Comparison of ENCODE assay signal across 9 cellular contexts in genomic region chr17:37643829-37644228, GRCh38. TPM values are rescaled to one million over a fixed set of nuclear protein-coding genes. Genes with fewer than 3 reads are reported as not detected.
DNase-seq lines count a peak whose midpoint lies in the region; ATAC-seq, FAIRE-seq and TF ChIP-seq lines count a peak whose summit lies in the region.
"Had no signal": no experiment of that assay in that cellular context is flagged by ENCODE, and none has a peak within 500 bp of the region (broad histone marks: within the 10 kb centered on the region; RNA-seq: fewer than 3 reads in every experiment).

No MANE protein-coding gene starts in this region.

- peaks cover 14% of the 10 kb centered on the region for H3K27me3 Mint-ChIP-seq in activated naive CD4-positive, alpha-beta T cell treated with anti-CD3 and anti-CD28 coated beads for 36 hours (ENCODE audit: low read depth)
- H3K27me3 Mint-ChIP-seq in astrocyte (ENCODE audit: low read depth, unreplicated experiment): peaks cover 4% of the 10 kb centered on the region

- ATAC-seq in upper lobe of right lung (peak; percentile 18), GM21786 (IDR thresholded peaks at IDR 0.05; ENCODE audit: unreplicated experiment) (no peak)

- H4K20me1 ChIP-seq in astrocyte (ENCODE audit: insufficient read depth, low read length): peaks cover 12% of the 10 kb centered on the region

- H3K79me2 ChIP-seq in astrocyte (ENCODE audit: insufficient read depth, low read length): peaks cover 43% of the 10 kb centered on the region

- 12% methylated on average over 3 of the region's 3 CpGs for WGBS in liver

- no peaks in the 10 kb centered on the region for H3K9me3 Mint-ChIP-seq in activated naive CD4-positive, alpha-beta T cell treated with anti-CD3 and anti-CD28 coated beads for 36 hours
- H3K9me3 Mint-ChIP-seq in astrocyte (ENCODE audit: unreplicated experiment): no peaks in the 10 kb centered on the region

- H3K4me2 ChIP-seq in astrocyte (ENCODE audit: low read length): peak overlapping the region; percentile 86

- peak overlapping the region; percentile 76 for H2AFZ ChIP-seq in astrocyte (ENCODE audit: low read depth, low read length)

- DNase-seq in activated naive CD4-positive, alpha-beta T cell treated with anti-CD3 and anti-CD28 coated beads for 36 hours: no peak
- no peak for DNase-seq in activated naive CD4-positive, alpha-beta T cell treated with anti-CD3 and anti-CD28 coated beads, Interleukin-2, amount 50 U/mL, for 16 hours
- DNase-seq in astrocyte (ENCODE audit: low read depth): peak; percentile 25
- DNase-seq in upper lobe of right lung: no peak
- no peak for DNase-seq in GM10266 (ENCODE audit: extremely low spot score)
- no peak for DNase-seq in NCI-H446 treated with DMSO at 0.1 percent for 48 hours (lab: John Stamatoyannopoulos, UW)

- H3K36me3 ChIP-seq in astrocyte (ENCODE audit: insufficient read depth, low read length) (peaks cover 4% of the 10 kb centered on the region), liver (ENCODE audit: control insufficient read depth in 4 of 4, insufficient read depth in 3 of 4, low read depth in 1 of 4, low read length in 3 of 4) (peaks cover 0 to 10% (median 4%) of the 10 kb centered on the region in 4 donors), upper lobe of right lung (peaks cover 19% of the 10 kb centered on the region)

- H3K9ac ChIP-seq in astrocyte (ENCODE audit: low read length) (peak overlapping the region; percentile 95), liver (ENCODE audit: low read depth in 1 of 2, low read length in 2 of 2) (no peak overlapping the region)

- peak overlapping the region; percentile 94 for H3K27ac ChIP-seq in astrocyte (ENCODE audit: low read depth, low read length)
- H3K27ac ChIP-seq in liver (ENCODE audit: low read depth in 1 of 2, low read length in 2 of 2): peak overlapping the region in 1 of 2 donors; percentile 2
- peak overlapping the region; percentile 89 for H3K27ac ChIP-seq in upper lobe of right lung

- CTCF ChIA-PET in activated naive CD4-positive, alpha-beta T cell treated with anti-CD3 and anti-CD28 coated beads for 36 hours (lab: Charles Lee): interaction anchor here (1.0 to 1.2 kb wide), 2 partner anchors 9 to 14 kb away, joined by 4 to 5 read pairs; no protein-coding TSS in a partner anchor

- peaks cover 22% of the 10 kb centered on the region for H3K4me1 Mint-ChIP-seq in activated naive CD4-positive, alpha-beta T cell treated with anti-CD3 and anti-CD28 coated beads for 36 hours (ENCODE audit: low read depth)
- H3K4me1 Mint-ChIP-seq in astrocyte (ENCODE audit: low read depth, unreplicated experiment): peaks cover 25% of the 10 kb centered on the region

- TF ChIP-seq CTCF in astrocyte (IDR thresholded peaks at IDR 0.05; ENCODE audit: insufficient read depth, low read depth, low read length) (no peak), liver (IDR thresholded peaks at IDR 0.05; ENCODE audit: low read depth, low read length, missing input control) (no peak), upper lobe of right lung (IDR thresholded peaks at IDR 0.05) (no peak), GM10266 (IDR thresholded peaks at IDR 0.05; ENCODE audit: control insufficient read depth, insufficient read depth, low read depth, missing control alignments) (no peak)

- H3K4me3 Mint-ChIP-seq in activated naive CD4-positive, alpha-beta T cell treated with anti-CD3 and anti-CD28 coated beads for 36 hours: peak overlapping the region; percentile 87
- peak overlapping the region; percentile 95 for H3K4me3 Mint-ChIP-seq in astrocyte (ENCODE audit: unreplicated experiment)

- peak overlapping the region; percentile 94 for H3K4me3 ChIP-seq in astrocyte (ENCODE audit: insufficient read depth, low read depth, low read length)
- peak overlapping the region in 2 of 3 donors; percentile 33 to 90 for H3K4me3 ChIP-seq in liver (ENCODE audit: low read depth in 1 of 3, low read length in 3 of 3)
- H3K4me3 ChIP-seq in upper lobe of right lung: peak overlapping the region; percentile 93

- no peak for TF ChIP-seq RAD21 in liver (IDR thresholded peaks at IDR 0.05)

- intact Hi-C loops in activated naive CD4-positive, alpha-beta T cell treated with anti-CD3 and anti-CD28 coated beads for 36 hours (cut with micrococcal nuclease): loop anchor here (1.0 to 5.0 kb wide), 3 partner anchors 35 to 147 kb away; partner anchors contain the start of gene SYNRG
- intact Hi-C loops in upper lobe of right lung (cut with DNase I): loop anchor here (5.0 kb wide), 1 partner anchor 103 kb away; the partner anchor contains the start of gene HNF1B

- H3K4me1 ChIP-seq in astrocyte (ENCODE audit: insufficient read depth, low read length) (peaks cover 20% of the 10 kb centered on the region), liver (ENCODE audit: control insufficient read depth in 4 of 4, insufficient read depth in 4 of 4, low read length in 3 of 4) (peaks cover 3 to 15% (median 11%) of the 10 kb centered on the region in 4 donors), upper lobe of right lung (peaks cover 22% of the 10 kb centered on the region)

- no peaks in the 10 kb centered on the region for H3K27me3 ChIP-seq in astrocyte (ENCODE audit: insufficient read depth, low read length)
- H3K27me3 ChIP-seq in liver (ENCODE audit: control insufficient read depth in 4 of 4, insufficient read depth in 4 of 4, low read length in 3 of 4): no peaks in the 10 kb centered on the region
- no peaks in the 10 kb centered on the region for H3K27me3 ChIP-seq in upper lobe of right lung

- FAIRE-seq in astrocyte (lab: Jason Lieb, UNC): no peak
- FAIRE-seq: endometrium had no signal

- H3K36me3 Mint-ChIP-seq in activated naive CD4-positive, alpha-beta T cell treated with anti-CD3 and anti-CD28 coated beads for 36 hours (ENCODE audit: low read depth): peaks cover 19% of the 10 kb centered on the region
- H3K36me3 Mint-ChIP-seq in astrocyte (ENCODE audit: low read depth, unreplicated experiment): peaks cover 2% of the 10 kb centered on the region

- H3K27ac Mint-ChIP-seq in activated naive CD4-positive, alpha-beta T cell treated with anti-CD3 and anti-CD28 coated beads for 36 hours: no peak overlapping the region
- H3K27ac Mint-ChIP-seq in astrocyte (ENCODE audit: unreplicated experiment): peak overlapping the region; percentile 95

- H3K9me3 ChIP-seq in astrocyte (ENCODE audit: insufficient read depth, low read depth, low read length) (no peaks in the 10 kb centered on the region), liver (ENCODE audit: control insufficient read depth in 4 of 4, low read length in 3 of 4) (no peaks in the 10 kb centered on the region), upper lobe of right lung (no peaks in the 10 kb centered on the region)

TF ChIP-seq in liver, 16 proteins besides CTCF, POLR2A, EP300 and RAD21 (continues in another document):
- no peak for TF ChIP-seq TAF1 (conservative IDR thresholded peaks at IDR 0.05)
- no peak for TF ChIP-seq NR2F2 (IDR thresholded peaks at IDR 0.05)
- TF ChIP-seq FOXA1 (IDR thresholded peaks at IDR 0.05): no peak
- no peak for TF ChIP-seq EGR1 (IDR thresholded peaks at IDR 0.05; ENCODE audit: low read depth in 2 of 2)
- TF ChIP-seq HNF4A (conservative IDR thresholded peaks at IDR 0.05): no peak
- TF ChIP-seq JUND (IDR thresholded peaks at IDR 0.05): no peak
- TF ChIP-seq ATF3 (IDR thresholded peaks at IDR 0.05): no peak
- no peak for TF ChIP-seq HNF4G (IDR thresholded peaks at IDR 0.05)
- TF ChIP-seq MAX (IDR thresholded peaks at IDR 0.05): no peak
- no peak for TF ChIP-seq YY1 (IDR thresholded peaks at IDR 0.05)
- TF ChIP-seq GABPA (IDR thresholded peaks at IDR 0.05 in 1 of 2, conservative IDR thresholded peaks at IDR 0.05 in 1 of 2): no peak
- no peak for TF ChIP-seq SP1 (IDR thresholded peaks at IDR 0.05)
- no peak for TF ChIP-seq ZBTB33 (IDR thresholded peaks at IDR 0.05)
- TF ChIP-seq RXRA (IDR thresholded peaks at IDR 0.05): no peak
- no peak for TF ChIP-seq FOXA2 (IDR thresholded peaks at IDR 0.05)

RNA-seq across cellular contexts. Expression of gene DDX52, which starts 0.6 kb away (rescaled TPM):
- 10 to 100 TPM; 18.5 to 20.2 TPM for total RNA-seq in activated naive CD4-positive, alpha-beta T cell treated with anti-CD3 and anti-CD28 coated beads for 36 hours
- total RNA-seq in astrocyte (52.2 and 55.1 TPM in 2 replicates), liver (10 to 100 TPM; 13.9 to 14.1 TPM), upper lobe of right lung (20.9 TPM)
- polyA plus RNA-seq in liver: 1 to 10 TPM; 4.6 to 9.4 TPM

RNA-seq across cellular contexts. Expression of gene SYNRG, which starts 34.6 kb away (rescaled TPM):
- total RNA-seq in activated naive CD4-positive, alpha-beta T cell treated with anti-CD3 and anti-CD28 coated beads for 36 hours: 10 to 100 TPM; 39.1 to 40.1 TPM
- total RNA-seq in astrocyte (31.1 and 31.3 TPM in 2 replicates), liver (10 to 100 TPM; 17.8 to 20.5 TPM), upper lobe of right lung (50.0 TPM)
- polyA plus RNA-seq in liver: 10 to 100 TPM in 1 of 2 donors, 1 to 10 TPM in 1; 6.5 to 13.9 TPM
